In genomic region chr10:78973901-78974408, GRCh38 we compare ENCODE assay signal across 8 cellular contexts.
DNase-seq lines count a peak whose midpoint lies in the region; ATAC-seq and TF ChIP-seq lines count a peak whose summit lies in the region.

No MANE protein-coding gene starts in this region.

- peak overlapping the region; percentile 81 to 99 (median 90) for H3K4me2 ChIP-seq in BLaER1 treated with 17β-estradiol and CSF1 and Interleukin-3, amounts not matched to agents 10 nM and 100 nM

- intact Hi-C loops in esophagus squamous epithelium (cut with DNase I) = loop anchor here (5.0 kb wide), 1 partner anchor 93 kb away; the partner anchor contains the start of gene ZMIZ1

- no peaks in the 10 kb centered on the region for H3K36me3 ChIP-seq in BLaER1 treated with 17β-estradiol and CSF1 and Interleukin-3, amounts not matched to agents 10 nM and 100 nM
- no peaks in the 10 kb centered on the region for H3K36me3 ChIP-seq in esophagus squamous epithelium

- no peaks in the 10 kb centered on the region for H3K9me3 ChIP-seq in BLaER1 treated with 17β-estradiol and CSF1 and Interleukin-3, amounts not matched to agents 10 nM and 100 nM (replicated peaks in 1 of 11)
- H3K9me3 ChIP-seq in esophagus squamous epithelium = no peaks in the 10 kb centered on the region

- peaks cover 0 to 26% (median 14%) of the 10 kb centered on the region in 11 experiments; a peak in 15 of 22 replicates for H3K27me3 ChIP-seq in BLaER1 treated with 17β-estradiol and CSF1 and Interleukin-3, amounts not matched to agents 10 nM and 100 nM
- H3K27me3 ChIP-seq in esophagus squamous epithelium = no peaks in the 10 kb centered on the region

- peak; percentile 35 for ATAC-seq in GM19351 (IDR thresholded peaks at IDR 0.05; ENCODE audit: unreplicated experiment)
- peak; percentile 26 for ATAC-seq in HG03460 (IDR thresholded peaks at IDR 0.05; ENCODE audit: unreplicated experiment)

- H4K20me1 ChIP-seq in BLaER1 treated with 17β-estradiol and CSF1 and Interleukin-3, amounts not matched to agents 10 nM and 100 nM = peaks cover 0 to 9% (median 0%) of the 10 kb centered on the region in 11 experiments; a peak in 3 of 22 replicates

- 0 to 2% methylated on average over 3 to 5 of the region's 41 CpGs for WGBS in esophagus squamous epithelium, 2 donors

- H3K4me1 ChIP-seq in BLaER1 treated with 17β-estradiol and CSF1 and Interleukin-3, amounts not matched to agents 10 nM and 100 nM = peaks cover 51 to 75% (median 62%) of the 10 kb centered on the region in 10 experiments
- H3K4me1 ChIP-seq in esophagus squamous epithelium = peaks cover 36 to 58% (median 39%) of the 10 kb centered on the region in 3 donors

- H3K27ac ChIP-seq in BLaER1 treated with 17β-estradiol and CSF1 and Interleukin-3, amounts not matched to agents 10 nM and 100 nM = peak overlapping the region; percentile 84 to 98 (median 93)
- H3K27ac ChIP-seq in esophagus squamous epithelium = peak overlapping the region; percentile 93 to 99 (median 94)
- H3K27ac ChIP-seq in substantia nigra (ENCODE audit: low read depth, low read length, poor library complexity, severe bottlenecking) = peak overlapping the region; percentile 95

- peak overlapping the region; percentile 75 to 92 (median 85) for H3K9ac ChIP-seq in BLaER1 treated with 17β-estradiol and CSF1 and Interleukin-3, amounts not matched to agents 10 nM and 100 nM

- DNase-seq in NCI-H524 (lab: John Stamatoyannopoulos, UW) (peak; percentile 74 to 79), activated T-cell treated with anti-CD3 and anti-CD28 coated beads for 4 hours (peak; percentile 19), esophagus squamous epithelium (lab: John Stamatoyannopoulos, UW) (no peak), myocyte (ENCODE audit: low read depth) (peak; percentile 72), substantia nigra (lab: John Stamatoyannopoulos, UW) (peak in 48 of 49 donors; percentile 35 to 92 (median 83))

- TF ChIP-seq CTCF in esophagus squamous epithelium (IDR thresholded peaks at IDR 0.05) = no peak

- TF ChIP-seq POLR2A in esophagus squamous epithelium (IDR thresholded peaks at IDR 0.05) = no peak

- H3K4me3 ChIP-seq in BLaER1 treated with 17β-estradiol and CSF1 and Interleukin-3, amounts not matched to agents 10 nM and 100 nM = peak overlapping the region; percentile 31 to 69 (median 56); a peak in 19 of 20 replicates
- peak overlapping the region; percentile 36 to 77 (median 58) for H3K4me3 ChIP-seq in esophagus squamous epithelium
